In the genomic region with DNA sequence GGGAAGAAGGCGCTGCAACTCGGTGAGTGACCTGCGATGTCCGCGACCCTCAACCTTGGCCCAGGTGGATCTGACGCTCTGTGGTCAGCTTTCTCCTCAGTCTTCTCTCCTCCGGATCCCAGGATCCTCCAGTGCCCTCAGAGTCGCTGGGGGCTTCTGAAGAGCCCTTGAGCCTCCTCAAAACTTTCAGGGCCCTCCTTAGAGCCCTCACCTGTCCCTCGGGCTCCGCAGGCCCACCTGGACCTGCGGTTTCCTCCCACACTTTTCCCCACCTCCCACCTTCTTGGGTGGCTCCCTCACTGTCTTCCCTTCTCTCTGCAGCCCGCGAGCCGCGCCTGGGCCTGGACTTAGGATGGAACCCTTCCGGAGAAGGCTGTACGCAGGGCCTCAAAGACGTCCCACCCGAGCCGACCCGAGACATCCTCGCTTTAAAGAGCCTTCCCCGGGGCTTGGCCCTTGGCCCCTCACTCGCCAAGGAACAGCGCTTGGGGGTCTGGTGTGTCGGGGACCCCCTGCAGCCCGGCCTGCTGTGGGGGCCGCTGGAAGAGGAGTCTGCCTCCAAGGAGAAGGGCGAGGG, we compare ENCODE assay signal across 1 cellular context.
TF ChIP-seq lines count a peak whose summit lies in the region.

No MANE protein-coding gene starts in this region.

TF ChIP-seq in SK-N-SH, 30 proteins besides CTCF, POLR2A, EP300 and RAD21 (continued from another document):
- TF ChIP-seq, protein P1, sequence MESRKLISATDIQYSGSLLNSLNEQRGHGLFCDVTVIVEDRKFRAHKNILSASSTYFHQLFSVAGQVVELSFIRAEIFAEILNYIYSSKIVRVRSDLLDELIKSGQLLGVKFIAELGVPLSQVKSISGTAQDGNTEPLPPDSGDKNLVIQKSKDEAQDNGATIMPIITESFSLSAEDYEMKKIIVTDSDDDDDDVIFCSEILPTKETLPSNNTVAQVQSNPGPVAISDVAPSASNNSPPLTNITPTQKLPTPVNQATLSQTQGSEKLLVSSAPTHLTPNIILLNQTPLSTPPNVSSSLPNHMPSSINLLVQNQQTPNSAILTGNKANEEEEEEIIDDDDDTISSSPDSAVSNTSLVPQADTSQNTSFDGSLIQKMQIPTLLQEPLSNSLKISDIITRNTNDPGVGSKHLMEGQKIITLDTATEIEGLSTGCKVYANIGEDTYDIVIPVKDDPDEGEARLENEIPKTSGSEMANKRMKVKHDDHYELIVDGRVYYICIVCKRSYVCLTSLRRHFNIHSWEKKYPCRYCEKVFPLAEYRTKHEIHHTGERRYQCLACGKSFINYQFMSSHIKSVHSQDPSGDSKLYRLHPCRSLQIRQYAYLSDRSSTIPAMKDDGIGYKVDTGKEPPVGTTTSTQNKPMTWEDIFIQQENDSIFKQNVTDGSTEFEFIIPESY (IDR thresholded peaks at IDR 0.05; ENCODE audit: borderline replicate concordance, low read depth): no peak
- TF ChIP-seq YY1 (IDR thresholded peaks at IDR 0.05; ENCODE audit: low read depth) (no peak), MEF2A (IDR thresholded peaks at IDR 0.05; ENCODE audit: borderline replicate concordance, low read depth) (no peak)
